Comparison of ENCODE assay signal across 1 cellular context in the genomic region with DNA sequence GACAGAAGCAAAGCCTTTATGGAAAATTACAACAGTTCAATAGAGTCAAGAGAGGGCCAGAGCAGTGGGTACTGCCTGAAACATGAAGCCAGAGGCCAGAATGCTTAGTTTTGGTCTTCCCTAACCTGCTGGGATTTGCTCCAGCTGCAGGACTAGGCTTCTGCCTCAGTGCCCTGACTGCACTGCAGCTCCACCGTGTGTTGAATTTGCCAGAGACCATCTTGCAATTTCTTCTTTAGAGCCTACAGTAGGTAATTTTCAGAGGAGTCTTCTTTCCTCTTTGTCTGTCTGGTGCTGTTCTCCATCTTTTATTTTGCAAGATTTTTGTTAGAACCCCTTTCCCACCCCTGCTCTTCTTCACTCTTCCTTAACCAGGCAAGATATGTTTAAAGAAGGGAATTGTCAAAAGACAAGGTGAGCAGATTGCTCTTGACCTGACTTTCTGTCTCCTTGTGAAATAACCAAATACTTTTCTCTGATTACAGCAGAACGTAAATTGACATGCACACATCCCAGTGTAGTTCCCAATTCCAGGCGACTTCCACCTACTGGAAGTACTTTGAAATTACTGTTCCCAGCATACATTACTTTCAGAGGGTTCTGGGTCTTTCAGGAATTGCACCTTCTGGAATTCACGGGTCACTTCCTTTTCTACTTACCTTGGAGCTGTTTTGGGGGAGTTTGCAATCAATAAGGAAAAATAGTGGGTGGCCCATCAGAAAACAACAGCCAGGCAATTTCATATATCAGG.
TF ChIP-seq lines count a peak whose summit lies in the region.

No MANE protein-coding gene starts in this region.

TF ChIP-seq in liver, 16 proteins besides CTCF, POLR2A, EP300 and RAD21 (continued from another document):
- TF ChIP-seq EGR1 (IDR thresholded peaks at IDR 0.05; ENCODE audit: low read depth in 2 of 2), result no peak
- TF ChIP-seq GABPA (IDR thresholded peaks at IDR 0.05 in 1 of 2, conservative IDR thresholded peaks at IDR 0.05 in 1 of 2), result no peak
- no peak for TF ChIP-seq SP1 (IDR thresholded peaks at IDR 0.05)
- TF ChIP-seq FOXA1 (IDR thresholded peaks at IDR 0.05), result no peak
- TF ChIP-seq, protein P1, sequence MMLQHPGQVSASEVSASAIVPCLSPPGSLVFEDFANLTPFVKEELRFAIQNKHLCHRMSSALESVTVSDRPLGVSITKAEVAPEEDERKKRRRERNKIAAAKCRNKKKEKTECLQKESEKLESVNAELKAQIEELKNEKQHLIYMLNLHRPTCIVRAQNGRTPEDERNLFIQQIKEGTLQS (IDR thresholded peaks at IDR 0.05), result no peak
- TF ChIP-seq, protein P2, sequence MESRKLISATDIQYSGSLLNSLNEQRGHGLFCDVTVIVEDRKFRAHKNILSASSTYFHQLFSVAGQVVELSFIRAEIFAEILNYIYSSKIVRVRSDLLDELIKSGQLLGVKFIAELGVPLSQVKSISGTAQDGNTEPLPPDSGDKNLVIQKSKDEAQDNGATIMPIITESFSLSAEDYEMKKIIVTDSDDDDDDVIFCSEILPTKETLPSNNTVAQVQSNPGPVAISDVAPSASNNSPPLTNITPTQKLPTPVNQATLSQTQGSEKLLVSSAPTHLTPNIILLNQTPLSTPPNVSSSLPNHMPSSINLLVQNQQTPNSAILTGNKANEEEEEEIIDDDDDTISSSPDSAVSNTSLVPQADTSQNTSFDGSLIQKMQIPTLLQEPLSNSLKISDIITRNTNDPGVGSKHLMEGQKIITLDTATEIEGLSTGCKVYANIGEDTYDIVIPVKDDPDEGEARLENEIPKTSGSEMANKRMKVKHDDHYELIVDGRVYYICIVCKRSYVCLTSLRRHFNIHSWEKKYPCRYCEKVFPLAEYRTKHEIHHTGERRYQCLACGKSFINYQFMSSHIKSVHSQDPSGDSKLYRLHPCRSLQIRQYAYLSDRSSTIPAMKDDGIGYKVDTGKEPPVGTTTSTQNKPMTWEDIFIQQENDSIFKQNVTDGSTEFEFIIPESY (IDR thresholded peaks at IDR 0.05), result no peak
- TF ChIP-seq RXRA (IDR thresholded peaks at IDR 0.05), result no peak
- no peak for TF ChIP-seq TAF1 (conservative IDR thresholded peaks at IDR 0.05)
- TF ChIP-seq HNF4G (IDR thresholded peaks at IDR 0.05), result no peak
- TF ChIP-seq, protein P3, sequence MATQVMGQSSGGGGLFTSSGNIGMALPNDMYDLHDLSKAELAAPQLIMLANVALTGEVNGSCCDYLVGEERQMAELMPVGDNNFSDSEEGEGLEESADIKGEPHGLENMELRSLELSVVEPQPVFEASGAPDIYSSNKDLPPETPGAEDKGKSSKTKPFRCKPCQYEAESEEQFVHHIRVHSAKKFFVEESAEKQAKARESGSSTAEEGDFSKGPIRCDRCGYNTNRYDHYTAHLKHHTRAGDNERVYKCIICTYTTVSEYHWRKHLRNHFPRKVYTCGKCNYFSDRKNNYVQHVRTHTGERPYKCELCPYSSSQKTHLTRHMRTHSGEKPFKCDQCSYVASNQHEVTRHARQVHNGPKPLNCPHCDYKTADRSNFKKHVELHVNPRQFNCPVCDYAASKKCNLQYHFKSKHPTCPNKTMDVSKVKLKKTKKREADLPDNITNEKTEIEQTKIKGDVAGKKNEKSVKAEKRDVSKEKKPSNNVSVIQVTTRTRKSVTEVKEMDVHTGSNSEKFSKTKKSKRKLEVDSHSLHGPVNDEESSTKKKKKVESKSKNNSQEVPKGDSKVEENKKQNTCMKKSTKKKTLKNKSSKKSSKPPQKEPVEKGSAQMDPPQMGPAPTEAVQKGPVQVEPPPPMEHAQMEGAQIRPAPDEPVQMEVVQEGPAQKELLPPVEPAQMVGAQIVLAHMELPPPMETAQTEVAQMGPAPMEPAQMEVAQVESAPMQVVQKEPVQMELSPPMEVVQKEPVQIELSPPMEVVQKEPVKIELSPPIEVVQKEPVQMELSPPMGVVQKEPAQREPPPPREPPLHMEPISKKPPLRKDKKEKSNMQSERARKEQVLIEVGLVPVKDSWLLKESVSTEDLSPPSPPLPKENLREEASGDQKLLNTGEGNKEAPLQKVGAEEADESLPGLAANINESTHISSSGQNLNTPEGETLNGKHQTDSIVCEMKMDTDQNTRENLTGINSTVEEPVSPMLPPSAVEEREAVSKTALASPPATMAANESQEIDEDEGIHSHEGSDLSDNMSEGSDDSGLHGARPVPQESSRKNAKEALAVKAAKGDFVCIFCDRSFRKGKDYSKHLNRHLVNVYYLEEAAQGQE (IDR thresholded peaks at IDR 0.05), result no peak
- no peak for TF ChIP-seq YY1 (IDR thresholded peaks at IDR 0.05)
TF ChIP-seq in liver: peak in this region for 0.
